Comparison of ENCODE assay signal across 1 cellular context in genomic region chr15:74433592-74434259, GRCh38.
TF ChIP-seq lines count a peak whose summit lies in the region.

Gene SEMA7A, minus strand, starts transcription at chr15:74433958. Its CDS starts 40 bp downstream, at chr15:74433918.

TF ChIP-seq in HepG2, 621 proteins besides CTCF, POLR2A, EP300 and RAD21 (continued from another document and continues in another):
- TF ChIP-seq HIC2 (CRISPR knock-in tag; IDR thresholded peaks at IDR 0.05; ENCODE audit: low read depth) (no peak), KLF16 (CRISPR knock-in tag; IDR thresholded peaks at IDR 0.05) (no peak), BCL3 (CRISPR knock-in tag; IDR thresholded peaks at IDR 0.05) (peak; percentile 68; the same call in 1 of the 2 replicates), ZNF709 (CRISPR knock-in tag; IDR thresholded peaks at IDR 0.05) (0 out of 2 replicates have a peak, but pooled peaks have one; percentile 75), GLI4 (CRISPR knock-in tag; IDR thresholded peaks at IDR 0.05; ENCODE audit: borderline replicate concordance) (0 out of 2 replicates have a peak, but pooled peaks have one; percentile 50), CCDC6 (CRISPR knock-in tag; IDR thresholded peaks at IDR 0.05) (peak; percentile 51; the same call in 1 of the 2 replicates), HES4 (CRISPR knock-in tag; IDR thresholded peaks at IDR 0.05; ENCODE audit: borderline replicate concordance) (0 out of 2 replicates have a peak, but pooled peaks have one; percentile 28), ARHGAP35 (CRISPR knock-in tag; IDR thresholded peaks at IDR 0.05; ENCODE audit: borderline replicate concordance) (no peak; the same call in 1 of the 2 replicates), GLMP (CRISPR knock-in tag; IDR thresholded peaks at IDR 0.05; ENCODE audit: borderline replicate concordance) (no peak), ZSCAN29 (CRISPR knock-in tag; conservative IDR thresholded peaks at IDR 0.05) (no peak), NFAT5 (CRISPR knock-in tag; IDR thresholded peaks at IDR 0.05) (peak; percentile 77; the same call in 1 of the 2 replicates), HNRNPLL (IDR thresholded peaks at IDR 0.05; ENCODE audit: low read depth, low read length, poor library complexity, severe bottlenecking) (peak; percentile 78), ZNF274 (CRISPR knock-in tag; IDR thresholded peaks at IDR 0.05) (peak; percentile 50; the same call in 1 of the 2 replicates), ZNF329 (CRISPR knock-in tag; IDR thresholded peaks at IDR 0.05; ENCODE audit: low read depth) (peak; percentile 78; the same call in 1 of the 2 replicates), SPEN (CRISPR knock-in tag; IDR thresholded peaks at IDR 0.05; ENCODE audit: low read depth) (0 out of 2 replicates have a peak, but pooled peaks have one; percentile 61), NR2C2 (CRISPR knock-in tag; IDR thresholded peaks at IDR 0.05; ENCODE audit: borderline replicate concordance) (no peak), ONECUT2 (CRISPR knock-in tag; IDR thresholded peaks at IDR 0.05) (no peak), MLLT10 (CRISPR knock-in tag; IDR thresholded peaks at IDR 0.05) (no peak), E2F1 (CRISPR knock-in tag; IDR thresholded peaks at IDR 0.05) (no peak), ZNF431 (CRISPR knock-in tag; IDR thresholded peaks at IDR 0.05; ENCODE audit: borderline replicate concordance, low read depth) (0 out of 2 replicates have a peak, but pooled peaks have one; percentile 28), ZNF609 (CRISPR knock-in tag; IDR thresholded peaks at IDR 0.05; ENCODE audit: borderline replicate concordance) (0 out of 2 replicates have a peak, but pooled peaks have one; percentile 19), PITX1 (CRISPR knock-in tag; IDR thresholded peaks at IDR 0.05) (no peak), KMT2A (CRISPR knock-in tag; IDR thresholded peaks at IDR 0.05) (0 out of 2 replicates have a peak, but pooled peaks have one; percentile 26), ZGPAT (CRISPR knock-in tag; IDR thresholded peaks at IDR 0.05) (peak; percentile 26; the same call in 1 of the 2 replicates), TMF1 (CRISPR knock-in tag; IDR thresholded peaks at IDR 0.05; ENCODE audit: low read depth) (0 out of 2 replicates have a peak, but pooled peaks have one; percentile 55), HINFP (CRISPR knock-in tag; IDR thresholded peaks at IDR 0.05; ENCODE audit: low read depth) (0 out of 2 replicates have a peak, but pooled peaks have one; percentile 34), ZNF556 (CRISPR knock-in tag; IDR thresholded peaks at IDR 0.05; ENCODE audit: borderline replicate concordance) (peak; percentile 31; the same call in 1 of the 2 replicates), ZNF605 (CRISPR knock-in tag; IDR thresholded peaks at IDR 0.05) (no peak), ZNF781 (CRISPR knock-in tag; IDR thresholded peaks at IDR 0.05; ENCODE audit: borderline replicate concordance, not compliant biosample characterization) (no peak), GMEB1 (CRISPR knock-in tag; IDR thresholded peaks at IDR 0.05; ENCODE audit: borderline replicate concordance) (peak; percentile 20; the same call in 1 of the 2 replicates), ZNF547 (CRISPR knock-in tag; IDR thresholded peaks at IDR 0.05) (peak; percentile 77; the same call in 1 of the 2 replicates), ZNF883 (CRISPR knock-in tag; IDR thresholded peaks at IDR 0.05; ENCODE audit: not compliant biosample characterization) (peak; percentile 70), HNF4G (IDR thresholded peaks at IDR 0.05; ENCODE audit: borderline replicate concordance, low read depth, low read length) (no peak), HNF4G (CRISPR knock-in tag; IDR thresholded peaks at IDR 0.05; ENCODE audit: borderline replicate concordance, low read depth) (peak; percentile 22; the same call in 1 of the 2 replicates), ISX (CRISPR knock-in tag; conservative IDR thresholded peaks at IDR 0.05) (no peak), XRCC5 (optimal IDR thresholded peaks at IDR 0.05; ENCODE audit: low read length) (no peak), SRF (IDR thresholded peaks at IDR 0.05; ENCODE audit: low read depth, low read length) (no peak), HHEX (CRISPR knock-in tag; IDR thresholded peaks at IDR 0.05) (no peak)
